ENCODE assay signal across 8 cellular contexts in genomic region chr11:9363954-9364912, GRCh38.
DNase-seq lines count a peak whose midpoint lies in the region; ATAC-seq and TF ChIP-seq lines count a peak whose summit lies in the region.

No MANE protein-coding gene starts in this region.

- peak overlapping the region; percentile 71 for H3K4me3 ChIP-seq in OCI-LY1 (ENCODE audit: low read depth, low read length, poor library complexity, severe bottlenecking)

- no peaks in the 10 kb centered on the region for H3K9me3 ChIP-seq in OCI-LY1 (ENCODE audit: low read length)

- peak; percentile 95 for ATAC-seq in GM21528 (IDR thresholded peaks at IDR 0.05; ENCODE audit: low FRiP score, unreplicated experiment)

- no peaks in the 10 kb centered on the region for H3K79me2 ChIP-seq in OCI-LY1 (ENCODE audit: insufficient read depth, low read length)

- H3K9ac ChIP-seq in OCI-LY1 (ENCODE audit: low read length): peak overlapping the region; percentile 89

- no peaks in the 10 kb centered on the region for H3K36me3 ChIP-seq in OCI-LY1 (ENCODE audit: insufficient read depth, low read length)

- DNase-seq in DMS 273 treated with DMSO at 0.1 percent for 48 hours (lab: John Stamatoyannopoulos, UW) (peak; percentile 36), HuH-7 (ENCODE audit: low spot score) (peak; percentile 85), epidermal melanocyte (ENCODE audit: insufficient read length, low spot score) (peak; percentile 71), middle frontal gyrus (ENCODE audit: extremely low spot score, low spot score) (peak; percentile 82)
- peak; percentile 90 for DNase-seq in activated CD8-positive, alpha-beta memory T cell treated with anti-CD3 and anti-CD28 coated beads, Interleukin-2, amount 50 U/mL, for 48 hours
- peak; percentile 80 to 85 for DNase-seq in stimulated activated CD8-positive, alpha-beta memory T cell treated with anti-CD3 and anti-CD28 coated beads, Interleukin-15, amount 100 ng/mL, for 48 hours (ENCODE audit: low read depth in 2 of 2)

- no peaks in the 10 kb centered on the region for H4K20me1 ChIP-seq in OCI-LY1 (ENCODE audit: insufficient read depth, low read length)

- TF ChIP-seq CTCF in OCI-LY1 (IDR thresholded peaks at IDR 0.05; ENCODE audit: low read length): no peak; the same call in 1 of the 2 replicates

- H3K4me2 ChIP-seq in OCI-LY1 (ENCODE audit: low read length): peak overlapping the region; percentile 93

- H3K27ac ChIP-seq in OCI-LY1 (ENCODE audit: low read depth, low read length, poor library complexity, severe bottlenecking): peak overlapping the region; percentile 54

- peaks cover 13% of the 10 kb centered on the region for H3K4me1 ChIP-seq in OCI-LY1 (ENCODE audit: insufficient read depth, low read length, severe bottlenecking)

- H2AFZ ChIP-seq in OCI-LY1 (ENCODE audit: low read length): peak overlapping the region; percentile 82; the same call in 1 of the 2 replicates

- H3K27me3 ChIP-seq in OCI-LY1 (ENCODE audit: insufficient read depth, low read length): no peaks in the 10 kb centered on the region

- no peaks in the 10 kb centered on the region for H3K9me2 ChIP-seq in OCI-LY1 (ENCODE audit: low read depth, low read length)

- no peaks in the 10 kb centered on the region for H3F3A ChIP-seq in OCI-LY1 (ENCODE audit: insufficient read depth, low read length)

Comparison
In these comparisons a context has a peak if more than half of its experiments do, and no peak if none do; other contexts are left out.
1. Peak in every context shown above with its lines: DNase-seq, ATAC-seq, H3K4me3 ChIP-seq and H3K27ac ChIP-seq.
2. DNase-seq: peak in every context shown above with its lines; median percentile 90 in activated CD8-positive, alpha-beta memory T cell treated with anti-CD3 and anti-CD28 coated beads, Interleukin-2, amount 50 U/mL, for 48 hours; 85 in HuH-7; 82 in stimulated activated CD8-positive, alpha-beta memory T cell treated with anti-CD3 and anti-CD28 coated beads, Interleukin-15, amount 100 ng/mL, for 48 hours; 82 in middle frontal gyrus; 71 in epidermal melanocyte; 36 in DMS 273 treated with DMSO at 0.1 percent for 48 hours.